ENCODE assay signal across 7 cellular contexts in genomic region chr10:58229856-58230255, GRCh38. TPM values are rescaled to one million over a fixed set of nuclear protein-coding genes. Genes with fewer than 3 reads are reported as not detected.
DNase-seq lines count a peak whose midpoint lies in the region; ATAC-seq and TF ChIP-seq lines count a peak whose summit lies in the region.
"Not testable (repeated sequence)": the region's sequence is repeated elsewhere in the genome, so short reads cannot be mapped to it uniquely, and the experiment has no call there.

No MANE protein-coding gene starts in this region.

- H3K56ac ChIP-seq in mesendoderm (ENCODE audit: low read length), result peak overlapping the region; percentile 42

- not testable (repeated sequence) for H3K4me2 ChIP-seq in mesendoderm (ENCODE audit: low read length); neuronal stem cell (ENCODE audit: insufficient read depth, low read length, poor library complexity, severe bottlenecking)

- not testable (repeated sequence) for H3K27me3 Mint-ChIP-seq in WTC11 (ENCODE audit: low read depth); endothelial cell (ENCODE audit: unreplicated experiment)

- 0 out of 2 replicates have a peak overlapping the region, but pooled peaks have one; percentile 27 for H3K4me3 ChIP-seq in HUES64 (ENCODE audit: low read length)
- H3K4me3 ChIP-seq in mesendoderm (ENCODE audit: low read length); neuronal stem cell (ENCODE audit: low read length in 2 of 2): not testable (repeated sequence)

- H3K4me3 Mint-ChIP-seq in WTC11 (peak overlapping the region; percentile 5; the same call in 1 of the 2 replicates), endothelial cell (ENCODE audit: unreplicated experiment) (peak overlapping the region; percentile 20)

- not testable (repeated sequence) for H3K14ac ChIP-seq in neuronal stem cell (ENCODE audit: low read length)

- H3K9ac ChIP-seq in HUES64 (ENCODE audit: low read depth, low read length), result peak overlapping the region; percentile 71
- H3K9ac ChIP-seq in mesendoderm (ENCODE audit: low read length); neuronal stem cell (ENCODE audit: low read depth, low read length, poor library complexity): not testable (repeated sequence)

- H4K91ac ChIP-seq in neuronal stem cell (ENCODE audit: low read depth, low read length, poor library complexity), result not testable (repeated sequence)

- not testable (repeated sequence) for H2BK12ac ChIP-seq in neuronal stem cell (ENCODE audit: low read length)

- peaks cover 10% of the 10 kb centered on the region for H3K4me1 Mint-ChIP-seq in WTC11
- H3K4me1 Mint-ChIP-seq in endothelial cell (ENCODE audit: unreplicated experiment), result not testable (repeated sequence)

- not testable (repeated sequence) for H3K79me2 ChIP-seq in mesendoderm (ENCODE audit: control insufficient read depth, insufficient read depth, low read length)

- not testable (repeated sequence) for H3K36me3 ChIP-seq in HUES64 (ENCODE audit: insufficient read depth, low read length); mesendoderm (ENCODE audit: control insufficient read depth, insufficient read depth, low read length)
- peaks cover 0 to 18% of the 10 kb centered on the region in 2 donors for H3K36me3 ChIP-seq in neuronal stem cell (replicated peaks in 1 of 2; ENCODE audit: control insufficient read depth in 2 of 2, insufficient read depth in 2 of 2, low read length in 2 of 2)

- DNase-seq in ELF-1 (ENCODE audit: low read depth, low spot score), result peak; percentile 75
- DNase-seq in WTC11 (ENCODE audit: low spot score), result peak; percentile 70
- DNase-seq in endothelial cell (ENCODE audit: low spot score); neuronal stem cell (ENCODE audit: low spot score): not testable (repeated sequence)
- DNase-seq in iPS DF 19.7 (ENCODE audit: low read depth, low spot score), result peak; percentile 17
- peak; percentile 34 for DNase-seq in mesendoderm

- H2BK15ac ChIP-seq in mesendoderm (replicated peaks; ENCODE audit: low read depth); neuronal stem cell (ENCODE audit: low read length): not testable (repeated sequence)

- not testable (repeated sequence) for H3K27ac ChIP-seq in HUES64 (ENCODE audit: low read depth, low read length); mesendoderm (ENCODE audit: low read depth, low read length); neuronal stem cell (replicated peaks; ENCODE audit: low read length)

- not testable (repeated sequence) for H3K79me1 ChIP-seq in mesendoderm (ENCODE audit: low read length); neuronal stem cell (ENCODE audit: low read depth, low read length)

- 82% methylated on average over 7 of the region's 7 CpGs for WGBS in HUES64
- no CpG with 5 or more reads among the region's 7 CpGs for WGBS in mesendoderm (ENCODE audit: extremely low coverage, insufficient coverage, low lambda C conversion rate)
- no CpG with 5 or more reads among the region's 7 CpGs for WGBS in neuronal stem cell (ENCODE audit: extremely low coverage in 2 of 2, insufficient read length in 2 of 2, insufficient replicate concordance in 1 of 2), 2 donors

- H3K23ac ChIP-seq in mesendoderm (ENCODE audit: low read length); neuronal stem cell (ENCODE audit: low read depth, low read length, poor library complexity): not testable (repeated sequence)

- H3K9me3 ChIP-seq in HUES64 (ENCODE audit: insufficient read depth, low read depth, low read length); neuronal stem cell (replicated peaks in 1 of 2; ENCODE audit: control insufficient read depth in 2 of 2, insufficient read depth in 1 of 2, low read depth in 1 of 2, low read length in 2 of 2): not testable (repeated sequence)

- CTCF ChIA-PET in WTC11 (lab: Charles Lee), result not testable (repeated sequence)

- H2AK5ac ChIP-seq in mesendoderm (ENCODE audit: low read length); neuronal stem cell (ENCODE audit: low read depth, low read length): not testable (repeated sequence)

- H3K9me3 Mint-ChIP-seq in WTC11, result peaks cover 20% of the 10 kb centered on the region
- not testable (repeated sequence) for H3K9me3 Mint-ChIP-seq in endothelial cell (ENCODE audit: unreplicated experiment)

- not testable (repeated sequence) for H4K8ac ChIP-seq in mesendoderm (ENCODE audit: low read depth, low read length); neuronal stem cell (ENCODE audit: low read depth, low read length)

- not testable (repeated sequence) for H2BK5ac ChIP-seq in mesendoderm (ENCODE audit: low read length); neuronal stem cell (ENCODE audit: low read length)

- H3K36me3 Mint-ChIP-seq in WTC11 (peaks cover 51% of the 10 kb centered on the region), endothelial cell (ENCODE audit: low read depth, unreplicated experiment) (peaks cover 46% of the 10 kb centered on the region)

- not testable (repeated sequence) for H4K5ac ChIP-seq in mesendoderm (ENCODE audit: low read length)

- H3K4ac ChIP-seq in mesendoderm (ENCODE audit: low read depth, low read length); neuronal stem cell (ENCODE audit: low read length): not testable (repeated sequence)

- H2AFZ ChIP-seq in neuronal stem cell (ENCODE audit: low read length), result peak overlapping the region; percentile 28

- H3K27ac Mint-ChIP-seq in WTC11, result peak overlapping the region; percentile 81
- not testable (repeated sequence) for H3K27ac Mint-ChIP-seq in endothelial cell (ENCODE audit: unreplicated experiment)

- H3K4me1 ChIP-seq in HUES64 (ENCODE audit: insufficient read depth, low read length); mesendoderm (ENCODE audit: control insufficient read depth, low read depth, low read length); neuronal stem cell (ENCODE audit: control insufficient read depth in 2 of 2, insufficient read depth in 1 of 2, low read depth in 1 of 2, low read length in 2 of 2): not testable (repeated sequence)

- POLR2A ChIA-PET in WTC11 (lab: Charles Lee), result not testable (repeated sequence)

- not testable (repeated sequence) for TF ChIP-seq CTCF in WTC11 (IDR thresholded peaks at IDR 0.05); endothelial cell (IDR thresholded peaks at IDR 0.05; ENCODE audit: unreplicated experiment)

- not testable (repeated sequence) for H3K27me3 ChIP-seq in HUES64 (ENCODE audit: insufficient read depth, low read length); mesendoderm (ENCODE audit: insufficient read depth, low read length, poor library complexity); neuronal stem cell (ENCODE audit: control insufficient read depth in 3 of 3, insufficient read depth in 3 of 3, low read depth in 1 of 3, low read length in 3 of 3)

- ATAC-seq in WTC11, result peak; percentile 87

- H2BK120ac ChIP-seq in mesendoderm (ENCODE audit: low read depth, low read length); neuronal stem cell (ENCODE audit: low read depth, low read length): not testable (repeated sequence)

- not testable (repeated sequence) for H3K18ac ChIP-seq in mesendoderm (ENCODE audit: low read length); neuronal stem cell (ENCODE audit: low read length)

TF ChIP-seq in WTC11, 78 proteins besides CTCF, POLR2A, EP300 and RAD21:
- TF ChIP-seq ZNF281 (CRISPR knock-in tag; IDR thresholded peaks at IDR 0.05), result peak; percentile 45; the same call in 1 of the 2 replicates
- TF ChIP-seq FOXK1 (CRISPR knock-in tag; IDR thresholded peaks at IDR 0.05), result peak; percentile 70; the same call in 1 of the 2 replicates

RNA-seq across cellular contexts. Expression of gene IPMK, which starts 37.8 kb away (rescaled TPM):
- polyA plus RNA-seq in HUES64 (2013, experiment 1 of 2), result 6.8 TPM
- polyA plus RNA-seq in HUES64 (2013, experiment 2 of 2), result 6.5 TPM
- total RNA-seq in WTC11 (2021) (9.7 to 10.9 TPM (median 9.9 TPM) in 3 replicates), endothelial cell (ENCODE audit: unreplicated experiment) (5.5 TPM)
- polyA plus RNA-seq in mesendoderm (2013, experiment 1 of 2), result 8.0 TPM
- polyA plus RNA-seq in mesendoderm (2013, experiment 2 of 2), result 8.3 TPM
- polyA plus RNA-seq in neuronal stem cell (2013, experiment 1 of 2), result 5.0 TPM
- 5.2 TPM for polyA plus RNA-seq in neuronal stem cell (2013, experiment 2 of 2)

RNA-seq across cellular contexts. Expression of gene CISD1, which starts 39.1 kb away (rescaled TPM):
- polyA plus RNA-seq in HUES64 (2013, experiment 1 of 2), result 48.0 TPM
- 40.1 TPM for polyA plus RNA-seq in HUES64 (2013, experiment 2 of 2)
- 46.6 to 53.8 TPM (median 48.3 TPM) in 3 replicates for total RNA-seq in WTC11 (2021)
- total RNA-seq in endothelial cell (ENCODE audit: unreplicated experiment), result 38.1 TPM
- 88.3 TPM for polyA plus RNA-seq in mesendoderm (2013, experiment 1 of 2)
- polyA plus RNA-seq in mesendoderm (2013, experiment 2 of 2), result 85.8 TPM
- 56.0 TPM for polyA plus RNA-seq in neuronal stem cell (2013, experiment 1 of 2)
- polyA plus RNA-seq in neuronal stem cell (2013, experiment 2 of 2), result 51.1 TPM
